In genomic region chr1:210400043-210400840, GRCh38 we compare ENCODE assay signal across 8 cellular contexts.
DNase-seq lines count a peak whose midpoint lies in the region; ATAC-seq, FAIRE-seq and TF ChIP-seq lines count a peak whose summit lies in the region.

No MANE protein-coding gene starts in this region.

- no peaks in the 10 kb centered on the region for H3K27me3 ChIP-seq in mammary epithelial cell (ENCODE audit: insufficient read depth, low read length)

- H3K36me3 ChIP-seq in mammary epithelial cell (ENCODE audit: insufficient read depth, low read length) = no peaks in the 10 kb centered on the region

- intact Hi-C loops in mammary epithelial cell (cut with micrococcal nuclease) = loop anchor here (1.0 to 10.0 kb wide), 8 partner anchors 26 to 1175 kb away; partner anchors contain the start of genes RCOR3 and SLC30A1

- peak; percentile 85 for FAIRE-seq in TTC549 (lab: Jason Lieb, UNC)

- H3K4me1 ChIP-seq in mammary epithelial cell (ENCODE audit: insufficient read depth, low read length) = peaks cover 18% of the 10 kb centered on the region

- dilution Hi-C loops in mammary epithelial cell (cut with HindIII; ENCODE audit: low sequenced_read_pairs) = no loop called here

- H3K4me3 ChIP-seq in mammary epithelial cell (replicated peaks in 1 of 3; ENCODE audit: insufficient read depth in 1 of 3, low read depth in 2 of 3, low read length in 3 of 3) = no peak overlapping the region

- H2AFZ ChIP-seq in mammary epithelial cell (ENCODE audit: low read depth, low read length) = no peak overlapping the region

- WGBS in mammary epithelial cell (ENCODE audit: low coverage, missing lambda C conversion rate) = 61% methylated on average over 5 of the region's 5 CpGs

- BruUV-seq in mammary epithelial cell (replicated peaks; lab: Mats Ljungman, UMichigan) = no TSS peak

- no peaks in the 10 kb centered on the region for H3K79me2 ChIP-seq in mammary epithelial cell (ENCODE audit: insufficient read depth, low read length)

- H3K4me2 ChIP-seq in mammary epithelial cell (ENCODE audit: insufficient read depth, low read depth, low read length) = no peak overlapping the region

- H3K9me3 ChIP-seq in mammary epithelial cell (replicated peaks; ENCODE audit: insufficient read depth, low read length) = no peaks in the 10 kb centered on the region

- CTCF ChIA-PET in mammary epithelial cell (lab: Charles Lee; ENCODE audit: low non-redundant PET) = interaction anchor here (0.6 to 1.5 kb wide), 4 partner anchors 26 to 294 kb away, joined by 3 to 7 read pairs (median 5); no protein-coding TSS in a partner anchor

- in situ Hi-C loops in mammary epithelial cell (cut with MboI; ENCODE audit: low sequenced_read_pairs in 2 of 2) = no loop called here

- H3K9ac ChIP-seq in mammary epithelial cell (ENCODE audit: insufficient read depth, low read length) = no peak overlapping the region

- DNase-seq in Ammon's horn (ENCODE audit: low spot score) (peak; percentile 82), NCI-H2081 treated with DMSO at 0.1 percent for 48 hours (lab: John Stamatoyannopoulos, UW) (peak; percentile 17), mammary epithelial cell (peak; percentile 74), kidney glomerular epithelial cell (lab: John Stamatoyannopoulos, UW) (peak; percentile 53)
- peak; percentile 24 to 27 for DNase-seq in stimulated activated CD4-positive, alpha-beta T cell treated with anti-CD3 and anti-CD28 coated beads, Interleukin-4, amount 100 ng/mL, for 48 hours (ENCODE audit: low read depth in 2 of 2)

- no peak overlapping the region for H3K27ac ChIP-seq in mammary epithelial cell (ENCODE audit: insufficient read depth, low read depth, low read length)

- no peaks in the 10 kb centered on the region for H4K20me1 ChIP-seq in mammary epithelial cell (ENCODE audit: insufficient read depth, low read length)

- peak; percentile 96 for TF ChIP-seq CTCF in mammary epithelial cell (conservative IDR thresholded peaks at IDR 0.05 in 1 of 2, IDR thresholded peaks at IDR 0.05 in 1 of 2; ENCODE audit: extremely low read depth in 1 of 2, insufficient read depth in 1 of 2, low read depth in 1 of 2, low read length in 2 of 2)

- peak; percentile 91 for ATAC-seq in GM18861 (IDR thresholded peaks at IDR 0.05; ENCODE audit: unreplicated experiment)
- ATAC-seq in HG03039 (IDR thresholded peaks at IDR 0.05; ENCODE audit: unreplicated experiment) = peak; percentile 87

Comparison
In these comparisons a context has a peak if more than half of its experiments do, and no peak if none do; other contexts are left out.
1. DNase-seq: peak in every context shown above with its lines; median percentile 82 in Ammon's horn; 74 in mammary epithelial cell; 53 in kidney glomerular epithelial cell; 26 in stimulated activated CD4-positive, alpha-beta T cell treated with anti-CD3 and anti-CD28 coated beads, Interleukin-4, amount 100 ng/mL, for 48 hours; 17 in NCI-H2081 treated with DMSO at 0.1 percent for 48 hours.